ENCODE assay signal across 8 cellular contexts in the genomic region with DNA sequence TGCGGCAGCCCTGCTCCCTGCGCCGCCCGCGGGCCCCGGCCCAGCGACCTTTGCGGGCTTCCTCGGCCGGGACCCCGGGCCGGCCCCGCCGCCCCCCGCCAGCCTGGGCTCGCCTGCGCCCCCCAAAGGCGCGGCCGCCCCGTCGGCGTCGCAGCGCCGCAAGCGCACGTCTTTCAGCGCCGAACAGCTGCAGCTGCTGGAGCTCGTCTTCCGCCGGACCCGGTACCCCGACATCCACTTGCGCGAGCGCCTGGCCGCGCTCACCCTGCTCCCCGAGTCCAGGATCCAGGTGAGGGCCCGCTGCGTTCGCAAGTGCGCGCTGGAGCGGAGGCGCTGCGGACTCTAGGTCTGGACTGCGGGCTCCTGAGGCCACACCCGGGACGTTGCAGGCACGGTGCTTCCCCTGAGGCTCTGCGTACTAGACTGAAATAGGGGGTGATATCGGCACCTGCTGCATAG. TPM values are rescaled to one million over a fixed set of nuclear protein-coding genes. Genes with fewer than 3 reads are reported as not detected.
DNase-seq lines count a peak whose midpoint lies in the region; ATAC-seq lines count a peak whose summit lies in the region.

No MANE protein-coding gene starts in this region.

- WGBS in urinary bladder, result under 1% methylated on average over 55 of the region's 55 CpGs

- H3K27ac ChIP-seq in urinary bladder (ENCODE audit: low read depth), result no peak overlapping the region

- no peaks in the 10 kb centered on the region for H3K9me3 ChIP-seq in adipocyte (ENCODE audit: control insufficient read depth, low read length)

- peaks cover 21% of the 10 kb centered on the region for H3K27me3 ChIP-seq in adipocyte (replicated peaks; ENCODE audit: control insufficient read depth, insufficient read depth, low read length)

- H3K9ac ChIP-seq in adipocyte (ENCODE audit: low read length), result no peak overlapping the region

- no peaks in the 10 kb centered on the region for H3K36me3 ChIP-seq in adipocyte (ENCODE audit: control insufficient read depth, insufficient read depth, low read length, severe bottlenecking)
- no peaks in the 10 kb centered on the region for H3K36me3 ChIP-seq in urinary bladder (ENCODE audit: insufficient read depth)

- DNase-seq in NCI-H82 (lab: John Stamatoyannopoulos, UW) (peak; percentile 68), NCI-H82 treated with DMSO at 0.1 percent for 48 hours (lab: John Stamatoyannopoulos, UW; ENCODE audit: unreplicated experiment) (no peak), adipocyte (ENCODE audit: low read depth) (peak; percentile 14), left kidney (ENCODE audit: low read depth, low spot score) (peak; percentile 63), SKM-1 treated with dmso at 0.1 percent for 144 hours (lab: John Stamatoyannopoulos, UW; ENCODE audit: unreplicated experiment) (no peak)
- no peak for DNase-seq in Jurkat, Clone E6-1 (ENCODE audit: low read depth, low spot score)

- H3K4me3 ChIP-seq in Jurkat, Clone E6-1 (ENCODE audit: low read length), result peak overlapping the region; percentile 9; the same call in 1 of the 2 replicates
- H3K4me3 ChIP-seq in adipocyte (ENCODE audit: low read length) (peak overlapping the region; percentile 66), urinary bladder (ENCODE audit: low read depth, low read length) (peak overlapping the region; percentile 55)

- ATAC-seq in GM21717 (IDR thresholded peaks at IDR 0.05; ENCODE audit: unreplicated experiment), result peak; percentile 53

- no peaks in the 10 kb centered on the region for H3K4me1 ChIP-seq in adipocyte (ENCODE audit: control insufficient read depth, insufficient read depth, low read length)
- no peaks in the 10 kb centered on the region for H3K4me1 ChIP-seq in urinary bladder (ENCODE audit: insufficient read depth)

RNA-seq across cellular contexts. Expression of a gene that starts 0.4 kb away (rescaled TPM):
- polyA plus RNA-seq in Jurkat, Clone E6-1 (2012; ENCODE audit: insufficient read depth, insufficient read length), result 0.75 TPM
- total RNA-seq in urinary bladder, result not detected
- polyA plus RNA-seq in urinary bladder, result 0.05 TPM

RNA-seq across cellular contexts. Expression of a gene that starts 37.3 kb away (rescaled TPM):
- 20.3 TPM for polyA plus RNA-seq in Jurkat, Clone E6-1 (2012; ENCODE audit: insufficient read depth, insufficient read length)
- 77.0 TPM for total RNA-seq in urinary bladder
- polyA plus RNA-seq in urinary bladder, result 18.9 TPM

Comparison
In these comparisons a context has a peak if more than half of its experiments do, and no peak if none do; other contexts are left out.
1. DNase-seq: peak in NCI-H82 (single experiment), adipocyte (single experiment) and left kidney (single experiment); none in NCI-H82 treated with DMSO at 0.1 percent for 48 hours (single experiment), Jurkat, Clone E6-1 (single experiment) and SKM-1 treated with dmso at 0.1 percent for 144 hours (single experiment).
2. H3K4me3 ChIP-seq: peak in every context shown above with its lines; median percentile 66 in adipocyte; 55 in urinary bladder; 9 in Jurkat, Clone E6-1.